8 cellular contexts compared by ENCODE assay signal in genomic region chr14:47539065-47539464, GRCh38.
DNase-seq lines count a peak whose midpoint lies in the region; ATAC-seq, FAIRE-seq and TF ChIP-seq lines count a peak whose summit lies in the region.

No MANE protein-coding gene starts in this region.

- TF ChIP-seq EP300 in GM12878 (IDR thresholded peaks at IDR 0.05; ENCODE audit: borderline replicate concordance in 1 of 2, control insufficient read depth in 1 of 2, low read depth in 2 of 2, low read length in 2 of 2): no peak

- H3K4me1 Mint-ChIP-seq in nephron progenitor cell: peaks cover 7% of the 10 kb centered on the region
- H3K4me1 Mint-ChIP-seq in activated CD8-positive, alpha-beta T cell treated with anti-CD3 and anti-CD28 coated beads, Interleukin-2, amount 10 ng/mL, durations not matched to agents 7 days and 5 days (ENCODE audit: low read depth): no peaks in the 10 kb centered on the region
- no peaks in the 10 kb centered on the region for H3K4me1 Mint-ChIP-seq in activated T-helper 2 cell treated with anti-CD3 and anti-CD28 coated beads, Interferon-gamma antibody, Interleukin-2, Interleukin-4, amounts not matched to agents 10 μg/mL and 5 μg/mL and 100 μg/mL, durations not matched to agents 14 hours and 24 hours and 36 hours (ENCODE audit: low read depth)

- H3K4me1 ChIP-seq in MM.1S (ENCODE audit: low read length) (no peaks in the 10 kb centered on the region), GM12878 (ENCODE audit: control insufficient read depth, insufficient read depth, low read length) (no peaks in the 10 kb centered on the region)

- RAD21 ChIA-PET in GM12878 (lab: Charles Lee; ENCODE audit: unreplicated experiment): no interaction called here

- SMC1A ChIA-PET in GM12878 (lab: Charles Lee; ENCODE audit: uncharacterized antibody, unreplicated experiment): no interaction called here

- 2% methylated on average over 3 of the region's 3 CpGs for WGBS in GM12878 (ENCODE audit: insufficient coverage, insufficient replicate concordance, low lambda C conversion rate, missing lambda C conversion rate)

- H3K9me3 ChIP-seq in MM.1S (replicated peaks; ENCODE audit: insufficient read depth, low read length) (no peaks in the 10 kb centered on the region), GM12878 (replicated peaks; ENCODE audit: control insufficient read depth, insufficient read depth, low read length) (no peaks in the 10 kb centered on the region)

- intact Hi-C loops in GM12878 (cut with micrococcal nuclease; ENCODE audit: unreplicated experiment): no loop called here
- intact Hi-C loops in activated T-helper 2 cell treated with anti-CD3 and anti-CD28 coated beads, Interferon-gamma antibody, Interleukin-2, Interleukin-4, amounts not matched to agents 10 μg/mL and 5 μg/mL and 100 μg/mL, durations not matched to agents 14 hours and 24 hours and 36 hours (cut with micrococcal nuclease): no loop called here

- POLR2A ChIA-PET in GM12878 (lab: Charles Lee): no interaction called here
- POLR2A ChIA-PET in activated CD8-positive, alpha-beta T cell treated with anti-CD3 and anti-CD28 coated beads, Interleukin-2, amount 10 ng/mL, durations not matched to agents 7 days and 5 days (lab: Charles Lee): no interaction called here

- peak; percentile 41; the same call in 1 of the 2 replicates for TF ChIP-seq RAD21 in GM12878 (IDR thresholded peaks at IDR 0.05; ENCODE audit: insufficient read depth, low read depth, low read length)

- no peak overlapping the region for H3K27ac ChIP-seq in MM.1S (ENCODE audit: low read length)
- no peak overlapping the region for H3K27ac ChIP-seq in GM12878 (ENCODE audit: control insufficient read depth, insufficient read depth)

- in situ Hi-C loops in GM12878 (cut with MboI): no loop called here

- H3K9me3 Mint-ChIP-seq in nephron progenitor cell: no peaks in the 10 kb centered on the region
- H3K9me3 Mint-ChIP-seq in activated CD8-positive, alpha-beta T cell treated with anti-CD3 and anti-CD28 coated beads, Interleukin-2, amount 10 ng/mL, durations not matched to agents 7 days and 5 days (ENCODE audit: insufficient read depth): no peaks in the 10 kb centered on the region
- peaks cover 9% of the 10 kb centered on the region for H3K9me3 Mint-ChIP-seq in activated T-helper 2 cell treated with anti-CD3 and anti-CD28 coated beads, Interferon-gamma antibody, Interleukin-2, Interleukin-4, amounts not matched to agents 10 μg/mL and 5 μg/mL and 100 μg/mL, durations not matched to agents 14 hours and 24 hours and 36 hours

- H3K4me3 ChIP-seq in MM.1S (ENCODE audit: low read length) (no peak overlapping the region), GM12878 (no peak overlapping the region)

- TF ChIP-seq POLR2A in GM12878 (IDR thresholded peaks at IDR 0.05; ENCODE audit: low read depth, low read length): no peak

- H3K79me2 ChIP-seq in MM.1S (ENCODE audit: low read length) (no peaks in the 10 kb centered on the region), GM12878 (ENCODE audit: control insufficient read depth, insufficient read depth, low read length) (no peaks in the 10 kb centered on the region)

- no peaks in the 10 kb centered on the region for H3K27me3 ChIP-seq in MM.1S (replicated peaks; ENCODE audit: insufficient read depth, low read length)
- H3K27me3 ChIP-seq in GM12878 (replicated peaks in 1 of 2; ENCODE audit: control insufficient read depth in 2 of 2, insufficient read depth in 2 of 2, low read length in 1 of 2): no peaks in the 10 kb centered on the region; a peak in 1 of 4 replicates

- H3K4me3 Mint-ChIP-seq in nephron progenitor cell: no peak overlapping the region
- no peak overlapping the region for H3K4me3 Mint-ChIP-seq in activated CD8-positive, alpha-beta T cell treated with anti-CD3 and anti-CD28 coated beads, Interleukin-2, amount 10 ng/mL, durations not matched to agents 7 days and 5 days
- H3K4me3 Mint-ChIP-seq in activated T-helper 2 cell treated with anti-CD3 and anti-CD28 coated beads, Interferon-gamma antibody, Interleukin-2, Interleukin-4, amounts not matched to agents 10 μg/mL and 5 μg/mL and 100 μg/mL, durations not matched to agents 14 hours and 24 hours and 36 hours (ENCODE audit: low read depth): no peak overlapping the region

- ATAC-seq in GM12878 (peak; percentile 57), GM21367 (IDR thresholded peaks at IDR 0.05; ENCODE audit: unreplicated experiment) (no peak)
- no peak for ATAC-seq in activated CD8-positive, alpha-beta T cell treated with anti-CD3 and anti-CD28 coated beads, Interleukin-2, amount 10 ng/mL, durations not matched to agents 7 days and 5 days

- DNase-seq in GM03348 (ENCODE audit: low spot score) (peak; percentile 2), MM.1S (no peak), GM12878 (ENCODE audit: low read depth, low spot score) (no peak), nephron progenitor cell (no peak), DMS79 treated with DMSO at 0.1 percent for 48 hours (lab: John Stamatoyannopoulos, UW) (no peak)
- no peak for DNase-seq in activated CD8-positive, alpha-beta T cell treated with anti-CD3 and anti-CD28 coated beads, Interleukin-2, amount 10 ng/mL, durations not matched to agents 7 days and 5 days
- DNase-seq in activated T-helper 2 cell treated with anti-CD3 and anti-CD28 coated beads, Interferon-gamma antibody, Interleukin-2, Interleukin-4, amounts not matched to agents 10 μg/mL and 5 μg/mL and 100 μg/mL, durations not matched to agents 14 hours and 24 hours and 36 hours (ENCODE audit: low spot score): no peak

- H2AFZ ChIP-seq in MM.1S (ENCODE audit: low read length) (no peak overlapping the region), GM12878 (ENCODE audit: control insufficient read depth, low read depth, low read length) (no peak overlapping the region)

- CTCF ChIA-PET in GM12878 (lab: Yijun Ruan, JAX): interaction anchor here (1.0 to 1.6 kb wide), 4 partner anchors 9 to 959 kb away, joined by 4 to 8 read pairs (median 4); no protein-coding TSS in a partner anchor
- CTCF ChIA-PET in activated CD8-positive, alpha-beta T cell treated with anti-CD3 and anti-CD28 coated beads, Interleukin-2, amount 10 ng/mL, durations not matched to agents 7 days and 5 days (lab: Charles Lee): no interaction called here

- no peaks in the 10 kb centered on the region for H3F3A ChIP-seq in MM.1S (ENCODE audit: insufficient read depth, low read length)

- H3K9me2 ChIP-seq in MM.1S (replicated peaks; ENCODE audit: insufficient read depth, low read length): no peaks in the 10 kb centered on the region

- no peaks in the 10 kb centered on the region for H4K20me1 ChIP-seq in MM.1S (ENCODE audit: insufficient read depth, low read length)
- no peaks in the 10 kb centered on the region for H4K20me1 ChIP-seq in GM12878 (ENCODE audit: control insufficient read depth, insufficient read depth)

- H3K4me2 ChIP-seq in MM.1S (ENCODE audit: low read depth, low read length) (no peak overlapping the region), GM12878 (ENCODE audit: control insufficient read depth, insufficient read depth) (no peak overlapping the region)

- TF ChIP-seq CTCF in MM.1S (IDR thresholded peaks at IDR 0.05; ENCODE audit: low read length) (peak; percentile 41), GM12878 (IDR thresholded peaks at IDR 0.05 in 2 of 3, conservative IDR thresholded peaks at IDR 0.05 in 1 of 3; ENCODE audit: control insufficient read depth in 2 of 3, extremely low read depth in 1 of 3, insufficient read depth in 1 of 3, low read depth in 3 of 3, low read length in 3 of 3) (peak in 2 of 3 experiments; percentile 16 to 39; a peak in 2 of 6 replicates), nephron progenitor cell (IDR thresholded peaks at IDR 0.05) (peak; percentile 25)

- no peak overlapping the region for H3K27ac Mint-ChIP-seq in nephron progenitor cell
- no peak overlapping the region for H3K27ac Mint-ChIP-seq in activated CD8-positive, alpha-beta T cell treated with anti-CD3 and anti-CD28 coated beads, Interleukin-2, amount 10 ng/mL, durations not matched to agents 7 days and 5 days
- H3K27ac Mint-ChIP-seq in activated T-helper 2 cell treated with anti-CD3 and anti-CD28 coated beads, Interferon-gamma antibody, Interleukin-2, Interleukin-4, amounts not matched to agents 10 μg/mL and 5 μg/mL and 100 μg/mL, durations not matched to agents 14 hours and 24 hours and 36 hours: no peak overlapping the region

- no peaks in the 10 kb centered on the region for H3K36me3 Mint-ChIP-seq in nephron progenitor cell (ENCODE audit: low read depth)
- H3K36me3 Mint-ChIP-seq in activated CD8-positive, alpha-beta T cell treated with anti-CD3 and anti-CD28 coated beads, Interleukin-2, amount 10 ng/mL, durations not matched to agents 7 days and 5 days (ENCODE audit: low read depth): no peaks in the 10 kb centered on the region
- H3K36me3 Mint-ChIP-seq in activated T-helper 2 cell treated with anti-CD3 and anti-CD28 coated beads, Interferon-gamma antibody, Interleukin-2, Interleukin-4, amounts not matched to agents 10 μg/mL and 5 μg/mL and 100 μg/mL, durations not matched to agents 14 hours and 24 hours and 36 hours (ENCODE audit: low read depth): no peaks in the 10 kb centered on the region

- BruUV-seq in GM12878 (replicated peaks; lab: Mats Ljungman, UMichigan): no TSS peak

- no peaks in the 10 kb centered on the region for H3K36me3 ChIP-seq in MM.1S (replicated peaks; ENCODE audit: insufficient read depth, low read length)
- no peaks in the 10 kb centered on the region for H3K36me3 ChIP-seq in GM12878 (ENCODE audit: control insufficient read depth in 2 of 2, insufficient read depth in 2 of 2, low read length in 1 of 2)

- peaks cover 4% of the 10 kb centered on the region for H3K27me3 Mint-ChIP-seq in nephron progenitor cell (ENCODE audit: low read depth, poor library complexity)
- H3K27me3 Mint-ChIP-seq in activated CD8-positive, alpha-beta T cell treated with anti-CD3 and anti-CD28 coated beads, Interleukin-2, amount 10 ng/mL, durations not matched to agents 7 days and 5 days (ENCODE audit: low read depth): no peaks in the 10 kb centered on the region
- H3K27me3 Mint-ChIP-seq in activated T-helper 2 cell treated with anti-CD3 and anti-CD28 coated beads, Interferon-gamma antibody, Interleukin-2, Interleukin-4, amounts not matched to agents 10 μg/mL and 5 μg/mL and 100 μg/mL, durations not matched to agents 14 hours and 24 hours and 36 hours (ENCODE audit: low read depth): no peaks in the 10 kb centered on the region

- H3K9ac ChIP-seq in MM.1S (ENCODE audit: low read length): no peak overlapping the region
- no peak overlapping the region for H3K9ac ChIP-seq in GM12878 (ENCODE audit: control insufficient read depth, insufficient read depth, low read length)

- no peak for FAIRE-seq in GM12878 (lab: Jason Lieb, UNC)

TF ChIP-seq in GM12878, 131 proteins besides CTCF, POLR2A, EP300 and RAD21 (continues in another document):
- no peak for TF ChIP-seq IKZF2 (IDR thresholded peaks at IDR 0.05)
